In genomic region chr7:28483112-28483511, GRCh38 we compare ENCODE assay signal across 24 cellular contexts.
DNase-seq lines count a peak whose midpoint lies in the region; ATAC-seq, FAIRE-seq and TF ChIP-seq lines count a peak whose summit lies in the region.
"Had no signal": no experiment of that assay in that cellular context is flagged by ENCODE, and none has a peak within 500 bp of the region (broad histone marks: within the 10 kb centered on the region; RNA-seq: fewer than 3 reads in every experiment).

No MANE protein-coding gene starts in this region.

- H3K27me3 ChIP-seq in PC-3 (ENCODE audit: low read length): 0 out of 2 replicates have a peak, but pooled peaks cover 4% of the 10 kb centered on the region
- H3K27me3 ChIP-seq: ascending aorta, sigmoid colon, tibial artery had no signal

- H2AFZ ChIP-seq in PC-3 (ENCODE audit: low read length): no peak overlapping the region
- H2AFZ ChIP-seq: parathyroid adenoma had no signal

- H3K27ac ChIP-seq in PC-3 (ENCODE audit: low read length): no peak overlapping the region
- H3K27ac ChIP-seq: ascending aorta, lower lobe of right lung, parathyroid adenoma, sigmoid colon, tibial artery, VCaP had no signal

- no peaks in the 10 kb centered on the region for H3K36me3 ChIP-seq in PC-3 (ENCODE audit: low read depth, low read length)
- H3K36me3 ChIP-seq: ascending aorta, HAP-1, lower lobe of right lung, sigmoid colon, tibial artery had no signal

- ATAC-seq in PC-3 (no peak), GM21423 (IDR thresholded peaks at IDR 0.05; ENCODE audit: unreplicated experiment) (no peak), GM18858 (IDR thresholded peaks at IDR 0.05; ENCODE audit: unreplicated experiment) (no peak), GM18870 (IDR thresholded peaks at IDR 0.05; ENCODE audit: unreplicated experiment) (no peak)
- ATAC-seq: lower lobe of right lung, Right ventricle myocardium inferior had no signal

- H3K79me2 ChIP-seq in PC-3 (ENCODE audit: low read length): no peaks in the 10 kb centered on the region
- H3K79me2 ChIP-seq: parathyroid adenoma had no signal

- POLR2A ChIA-PET in PC-3 (lab: Charles Lee; ENCODE audit: unreplicated experiment): no interaction called here

- no peak overlapping the region for H3K9ac ChIP-seq in PC-3 (ENCODE audit: low read length)
- H3K9ac ChIP-seq: parathyroid adenoma had no signal

- DNase-seq in GM12891 (ENCODE audit: insufficient read length, low spot score) (no peak), PC-3 (peak; percentile 10), fibroblast of mammary gland (ENCODE audit: low read depth) (peak; percentile 13), skeletal muscle cell (ENCODE audit: low read depth) (peak; percentile 51), dermis blood vessel endothelial cell (no peak)
- DNase-seq: activated CD4-positive, alpha-beta T cell treated with anti-CD3 and anti-CD28 coated beads, Interleukin-2, amount 50 U/mL, for 48 hours; activated T-cell treated with anti-CD3 and anti-CD28 coated beads for 4 hours; KBM-7; lower lobe of right lung; NCI-H1048; NCI-H2029 treated with DMSO at 0.1 percent for 48 hours; sigmoid colon; stimulated activated CD4-positive, alpha-beta T cell treated with anti-CD3 and anti-CD28 coated beads, Interleukin-1b, Interleukin-23, amount 100 ng/mL, for 48 hours; stimulated activated naive CD4-positive, alpha-beta T cell treated with Interleukin-2 at 50 U/mL for 16 hours; tibial artery had no signal

- no peaks in the 10 kb centered on the region for H4K20me1 ChIP-seq in PC-3 (ENCODE audit: low read length)

- CTCF ChIA-PET in PC-3 (lab: Charles Lee): no interaction called here

- H3K9me3 ChIP-seq in PC-3 (ENCODE audit: low read length): no peaks in the 10 kb centered on the region
- H3K9me3 ChIP-seq: ascending aorta, HAP-1, lower lobe of right lung, sigmoid colon, tibial artery had no signal

- H3K4me2 ChIP-seq in PC-3 (ENCODE audit: low read length): no peak overlapping the region

- H3K9me2 ChIP-seq in PC-3 (replicated peaks; ENCODE audit: low read length): no peaks in the 10 kb centered on the region

- BruUV-seq in PC-3 (replicated peaks; lab: Mats Ljungman, UMichigan): no TSS peak

- no peak; the same call in 1 of the 2 replicates for TF ChIP-seq POLR2A in GM12891 (IDR thresholded peaks at IDR 0.05; ENCODE audit: low read depth, low read length)

- intact Hi-C loops in PC-3 (cut with micrococcal nuclease): no loop called here

- TF ChIP-seq CTCF in PC-3 (conservative IDR thresholded peaks at IDR 0.05; ENCODE audit: low read depth, low read length) (no peak), fibroblast of mammary gland (conservative IDR thresholded peaks at IDR 0.05; ENCODE audit: control insufficient read depth, insufficient read depth, low read depth, low read length) (no peak)

- H3K4me3 ChIP-seq in PC-3 (ENCODE audit: low read length) (no peak overlapping the region), fibroblast of mammary gland (ENCODE audit: control insufficient read depth, low read depth, low read length) (no peak overlapping the region), skeletal muscle cell (ENCODE audit: low read depth, low read length) (no peak overlapping the region)
- H3K4me3 ChIP-seq: ascending aorta, HAP-1, lower lobe of right lung, sigmoid colon, tibial artery had no signal

- FAIRE-seq in GM12891 (lab: Jason Lieb, UNC): peak; percentile 38
- FAIRE-seq: GM19239 had no signal

- H3K4me1 ChIP-seq in PC-3 (ENCODE audit: insufficient read depth, low read length): peaks cover 12% of the 10 kb centered on the region
- H3K4me1 ChIP-seq: ascending aorta, lower lobe of right lung, parathyroid adenoma, sigmoid colon, tibial artery had no signal

- H3F3A ChIP-seq in PC-3 (ENCODE audit: low read length, unreplicated experiment): no peaks in the 10 kb centered on the region

TF ChIP-seq in GM12891, 5 proteins besides CTCF, POLR2A, EP300 and RAD21:
- TF ChIP-seq POU2F2 (IDR thresholded peaks at IDR 0.05; ENCODE audit: low read depth, low read length): no peak
- TF ChIP-seq TAF1 (IDR thresholded peaks at IDR 0.05; ENCODE audit: low read depth, low read length): no peak
- no peak for TF ChIP-seq PAX5 (IDR thresholded peaks at IDR 0.05; ENCODE audit: insufficient read depth, low read length, severe bottlenecking)
- TF ChIP-seq POLR2AphosphoS5 (IDR thresholded peaks at IDR 0.05; ENCODE audit: low read depth, low read length): no peak
- TF ChIP-seq SPI1 (IDR thresholded peaks at IDR 0.05; ENCODE audit: low read depth, low read length): no peak

Comparison
In these comparisons a context has a peak if more than half of its experiments do, and no peak if none do; other contexts are left out.
1. DNase-seq: peak in PC-3 (single experiment), fibroblast of mammary gland (single experiment) and skeletal muscle cell (single experiment); none in GM12891 (single experiment) and dermis blood vessel endothelial cell (single experiment).